12 cellular contexts compared by ENCODE assay signal in genomic region chr9:3331801-3332200, GRCh38.
DNase-seq lines count a peak whose midpoint lies in the region; ATAC-seq, FAIRE-seq and TF ChIP-seq lines count a peak whose summit lies in the region.
"Had no signal": no experiment of that assay in that cellular context is flagged by ENCODE, and none has a peak within 500 bp of the region (broad histone marks: within the 10 kb centered on the region; RNA-seq: fewer than 3 reads in every experiment).

No MANE protein-coding gene starts in this region.

- peak; percentile 47 for FAIRE-seq in TTC549 (lab: Jason Lieb, UNC)
- FAIRE-seq: A204.1, urothelium cell line had no signal

- ATAC-seq in HCT116: peak; percentile 77
- ATAC-seq in left lobe of liver: peak; percentile 79
- no peak for ATAC-seq in HG02840 (IDR thresholded peaks at IDR 0.05; ENCODE audit: low FRiP score, unreplicated experiment)

- no peaks in the 10 kb centered on the region for H3K36me3 ChIP-seq in HCT116 (ENCODE audit: control insufficient read depth in 1 of 2, insufficient read depth in 2 of 2, low read length in 2 of 2)

- TF ChIP-seq POLR2A in HCT116 (IDR thresholded peaks at IDR 0.05; ENCODE audit: borderline replicate concordance, extremely low read depth, insufficient read depth, insufficient read length): no peak

- no peaks in the 10 kb centered on the region for H3K9me3 ChIP-seq in HCT116 (ENCODE audit: control insufficient read depth in 1 of 2, insufficient read depth in 1 of 2, low read depth in 1 of 2, low read length in 2 of 2)

- POLR2A ChIA-PET in HCT116 (lab: Charles Lee): no interaction called here

- peak; percentile 45; the same call in 1 of the 2 replicates for TF ChIP-seq RAD21 in HCT116 (IDR thresholded peaks at IDR 0.05; ENCODE audit: low read depth)

- H3K79me2 ChIP-seq in HCT116 (ENCODE audit: insufficient read depth, low read length): no peaks in the 10 kb centered on the region

- no peak overlapping the region for H3K9ac ChIP-seq in HCT116 (ENCODE audit: low read length)

- no peaks in the 10 kb centered on the region for H3K27me3 ChIP-seq in HCT116 (ENCODE audit: insufficient read depth, low read length)

- no TSS peak for BruUV-seq in HCT116 (replicated peaks; lab: Mats Ljungman, UMichigan)

- no peak overlapping the region for H2AFZ ChIP-seq in HCT116 (ENCODE audit: low read depth, low read length, poor library complexity, severe bottlenecking)

- CTCF ChIA-PET in HCT116 (lab: Charles Lee): interaction anchor here (1.3 kb wide), 1 partner anchor 109 kb away, joined by 6 read pairs; no protein-coding TSS in a partner anchor

- RAD21 ChIA-PET in HCT116 (lab: Charles Lee; ENCODE audit: low non-redundant PET in 1 of 2, low total read pairs in 2 of 2, uncharacterized antibody in 2 of 2, unreplicated experiment in 2 of 2): no interaction called here

- intact Hi-C loops in HCT116 (cut with micrococcal nuclease): no loop called here

- DNase-seq in DMS53 (lab: John Stamatoyannopoulos, UW): peak; percentile 13
- DNase-seq in DMS53 treated with DMSO at 0.1 percent for 48 hours (lab: John Stamatoyannopoulos, UW; ENCODE audit: unreplicated experiment): no peak
- peak; percentile 18 for DNase-seq in HCT116 (ENCODE audit: low read depth, low spot score)
- no peak for DNase-seq in left lobe of liver (ENCODE audit: low spot score)
- no peak for DNase-seq in CD1c-positive myeloid dendritic cell (ENCODE audit: extremely low spot score)
- DNase-seq in activated CD4-positive, alpha-beta T cell treated with anti-CD3 and anti-CD28 coated beads, Interleukin-2, amount 50 U/mL, for 4 hours: no peak
- DNase-seq: NCI-H2081 treated with DMSO at 0.1 percent for 48 hours had no signal

- no peak overlapping the region for H3K27ac ChIP-seq in HCT116 (ENCODE audit: low read depth, low read length)
- H3K27ac ChIP-seq: coronary artery had no signal

- H3K4me3 ChIP-seq in HCT116 (replicated peaks in 1 of 2; ENCODE audit: low read depth in 1 of 2, low read length in 2 of 2): no peak overlapping the region
- H3K4me3 ChIP-seq: coronary artery had no signal

- no peaks in the 10 kb centered on the region for H4K20me1 ChIP-seq in HCT116 (ENCODE audit: insufficient read depth)

- H3K9me2 ChIP-seq in HCT116 (ENCODE audit: insufficient read depth): no peaks in the 10 kb centered on the region

- no peaks in the 10 kb centered on the region for H3K4me1 ChIP-seq in HCT116 (ENCODE audit: control insufficient read depth in 1 of 2, insufficient read depth in 2 of 2, low read length in 2 of 2)

- H3K4me2 ChIP-seq in HCT116 (ENCODE audit: low read length): no peak overlapping the region

- peak; percentile 17 to 59 (median 57); a peak in 5 of 6 replicates for TF ChIP-seq CTCF in HCT116 (IDR thresholded peaks at IDR 0.05 in 2 of 3, conservative IDR thresholded peaks at IDR 0.05 in 1 of 3; ENCODE audit: borderline replicate concordance in 1 of 3, insufficient read depth in 1 of 3, low read depth in 2 of 3, low read length in 2 of 3)

TF ChIP-seq in HCT116, 20 proteins besides CTCF, POLR2A, EP300 and RAD21:
- TF ChIP-seq JUND (IDR thresholded peaks at IDR 0.05): no peak

Comparison
In these comparisons a context has a peak if more than half of its experiments do, and no peak if none do; other contexts are left out.
1. DNase-seq: peak in DMS53 (single experiment) and HCT116 (single experiment); none in DMS53 treated with DMSO at 0.1 percent for 48 hours (single experiment), left lobe of liver (single experiment), CD1c-positive myeloid dendritic cell (single experiment) and activated CD4-positive, alpha-beta T cell treated with anti-CD3 and anti-CD28 coated beads, Interleukin-2, amount 50 U/mL, for 4 hours (0 of 2).